In genomic region chr1:52059326-52059725, GRCh38 we compare ENCODE assay signal across 11 cellular contexts. TPM values are rescaled to one million over a fixed set of nuclear protein-coding genes. Genes with fewer than 3 reads are reported as not detected.
DNase-seq lines count a peak whose midpoint lies in the region; ATAC-seq and TF ChIP-seq lines count a peak whose summit lies in the region.
"Had no signal": no experiment of that assay in that cellular context is flagged by ENCODE, and none has a peak within 500 bp of the region (broad histone marks: within the 10 kb centered on the region; RNA-seq: fewer than 3 reads in every experiment).

No MANE protein-coding gene starts in this region.

- CTCF ChIA-PET in AG04450 (lab: Charles Lee), result no interaction called here

- DNase-seq in AG04450 (ENCODE audit: low read depth, low spot score) (no peak), HCEC 1CT (peak; percentile 73), hepatic stellate cell (ENCODE audit: low spot score) (peak; percentile 47), cardiac septum (ENCODE audit: low spot score) (no peak), colonic mucosa (no peak), 8988T (no peak)
- no peak for DNase-seq in activated T-helper 2 cell treated with anti-CD3 and anti-CD28 coated beads, Interferon-gamma antibody, Interleukin-2, Interleukin-4, amounts not matched to agents 10 μg/mL and 5 μg/mL and 100 μg/mL, durations not matched to agents 14 hours and 24 hours and 36 hours (ENCODE audit: low spot score)
- DNase-seq: H9, NCI-H187 had no signal

- H3K9me3 ChIP-seq in AG04450 (ENCODE audit: control insufficient read depth, insufficient read depth, low read length), result no peaks in the 10 kb centered on the region; the same call in 1 of the 2 replicates
- no peaks in the 10 kb centered on the region for H3K9me3 ChIP-seq in colonic mucosa
- H3K9me3 ChIP-seq: neutrophil had no signal

- H3K36me3 ChIP-seq in colonic mucosa, result no peaks in the 10 kb centered on the region

- H3K4me3 ChIP-seq in AG04450 (ENCODE audit: low read depth, low read length) (peak overlapping the region; percentile 17; the same call in 1 of the 2 replicates), colonic mucosa (no peak overlapping the region)

- no peak overlapping the region for H3K9ac ChIP-seq in colonic mucosa (ENCODE audit: low read depth in 2 of 2, low read length in 2 of 2)

- H3K36me3 Mint-ChIP-seq in activated T-helper 2 cell treated with anti-CD3 and anti-CD28 coated beads, Interferon-gamma antibody, Interleukin-2, Interleukin-4, amounts not matched to agents 10 μg/mL and 5 μg/mL and 100 μg/mL, durations not matched to agents 14 hours and 24 hours and 36 hours (ENCODE audit: low read depth), result peaks cover 43% of the 10 kb centered on the region

- H3K4me1 Mint-ChIP-seq in activated T-helper 2 cell treated with anti-CD3 and anti-CD28 coated beads, Interferon-gamma antibody, Interleukin-2, Interleukin-4, amounts not matched to agents 10 μg/mL and 5 μg/mL and 100 μg/mL, durations not matched to agents 14 hours and 24 hours and 36 hours (ENCODE audit: low read depth), result peaks cover 30% of the 10 kb centered on the region

- POLR2A ChIA-PET in AG04450 (lab: Yijun Ruan, JAX), result interaction anchor here (0.6 kb wide), 1 partner anchor 20 kb away, joined by 3 read pairs; no protein-coding TSS in a partner anchor

- H3K27me3 ChIP-seq in AG04450 (ENCODE audit: control insufficient read depth, insufficient read depth, low read length) (no peaks in the 10 kb centered on the region), colonic mucosa (no peaks in the 10 kb centered on the region)
- H3K27me3 ChIP-seq: neutrophil had no signal

- H3K27ac ChIP-seq in AG04450 (ENCODE audit: low read depth, low read length) (no peak overlapping the region), colonic mucosa (no peak overlapping the region)
- H3K27ac ChIP-seq: neutrophil had no signal

- peak overlapping the region; percentile 45 for H3K4me3 Mint-ChIP-seq in activated T-helper 2 cell treated with anti-CD3 and anti-CD28 coated beads, Interferon-gamma antibody, Interleukin-2, Interleukin-4, amounts not matched to agents 10 μg/mL and 5 μg/mL and 100 μg/mL, durations not matched to agents 14 hours and 24 hours and 36 hours (ENCODE audit: low read depth)

- H3K27ac Mint-ChIP-seq in activated T-helper 2 cell treated with anti-CD3 and anti-CD28 coated beads, Interferon-gamma antibody, Interleukin-2, Interleukin-4, amounts not matched to agents 10 μg/mL and 5 μg/mL and 100 μg/mL, durations not matched to agents 14 hours and 24 hours and 36 hours, result no peak overlapping the region

- ATAC-seq in HG03439 (IDR thresholded peaks at IDR 0.05; ENCODE audit: unreplicated experiment), result no peak

- peaks cover 5% of the 10 kb centered on the region for H3K4me1 ChIP-seq in colonic mucosa

- TF ChIP-seq CTCF in AG04450 (IDR thresholded peaks at IDR 0.05; ENCODE audit: low read depth, low read length) (no peak), colonic mucosa (IDR thresholded peaks at IDR 0.05) (no peak)

- intact Hi-C loops in activated T-helper 2 cell treated with anti-CD3 and anti-CD28 coated beads, Interferon-gamma antibody, Interleukin-2, Interleukin-4, amounts not matched to agents 10 μg/mL and 5 μg/mL and 100 μg/mL, durations not matched to agents 14 hours and 24 hours and 36 hours (cut with micrococcal nuclease), result loop anchor here (5.0 to 10.0 kb wide), 4 partner anchors 83 to 1993 kb away; partner anchors contain the start of genes CC2D1B, ORC1, PRPF38A and TCEANC2
- intact Hi-C loops in cardiac septum (cut with DNase I), result loop anchor here (10.0 kb wide), 1 partner anchor 1095 kb away; the partner anchor contains the start of gene FAF1
- intact Hi-C loops in colonic mucosa (cut with DNase I), result no loop called here

- no peaks in the 10 kb centered on the region for H3K9me3 Mint-ChIP-seq in activated T-helper 2 cell treated with anti-CD3 and anti-CD28 coated beads, Interferon-gamma antibody, Interleukin-2, Interleukin-4, amounts not matched to agents 10 μg/mL and 5 μg/mL and 100 μg/mL, durations not matched to agents 14 hours and 24 hours and 36 hours
- H3K9me3 Mint-ChIP-seq: H9 had no signal

- no peaks in the 10 kb centered on the region for H3K27me3 Mint-ChIP-seq in activated T-helper 2 cell treated with anti-CD3 and anti-CD28 coated beads, Interferon-gamma antibody, Interleukin-2, Interleukin-4, amounts not matched to agents 10 μg/mL and 5 μg/mL and 100 μg/mL, durations not matched to agents 14 hours and 24 hours and 36 hours (ENCODE audit: low read depth)

RNA-seq across cellular contexts. Expression of gene BTF3L4, which starts 3.2 kb away (rescaled TPM):
- polyA plus RNA-seq in AG04450 (2011; rRNA removed), result 59.7 and 86.6 TPM in 2 replicates
- 24.9 and 37.1 TPM in 2 replicates for polyA minus RNA-seq in AG04450 (2011; rRNA and poly(A)+ RNA removed)
- total RNA-seq in activated T-helper 2 cell treated with anti-CD3 and anti-CD28 coated beads, Interferon-gamma antibody, Interleukin-2, Interleukin-4, amounts not matched to agents 10 μg/mL and 5 μg/mL and 100 μg/mL, durations not matched to agents 14 hours and 24 hours and 36 hours, result 40.8 and 43.1 TPM in 2 replicates
- total RNA-seq in cardiac septum (33.5 TPM), colonic mucosa (10 to 100 TPM; 20.7 to 23.4 TPM)

RNA-seq across cellular contexts. Expression of gene TXNDC12, which starts 4.3 kb away (rescaled TPM):
- polyA plus RNA-seq in AG04450 (2011; rRNA removed), result 39.8 and 55.8 TPM in 2 replicates
- polyA minus RNA-seq in AG04450 (2011; rRNA and poly(A)+ RNA removed), result 15.2 and 23.2 TPM in 2 replicates
- total RNA-seq in activated T-helper 2 cell treated with anti-CD3 and anti-CD28 coated beads, Interferon-gamma antibody, Interleukin-2, Interleukin-4, amounts not matched to agents 10 μg/mL and 5 μg/mL and 100 μg/mL, durations not matched to agents 14 hours and 24 hours and 36 hours, result 43.1 and 44.9 TPM in 2 replicates
- total RNA-seq in cardiac septum, result 22.0 TPM
- total RNA-seq in colonic mucosa, result 10 to 100 TPM; 51.7 to 68.1 TPM

RNA-seq across cellular contexts. Expression of gene KTI12, which starts 25.7 kb away (rescaled TPM):
- 9.8 and 10.5 TPM in 2 replicates for polyA plus RNA-seq in AG04450 (2011; rRNA removed)
- polyA minus RNA-seq in AG04450 (2011; rRNA and poly(A)+ RNA removed), result 8.1 and 8.2 TPM in 2 replicates
- total RNA-seq in activated T-helper 2 cell treated with anti-CD3 and anti-CD28 coated beads, Interferon-gamma antibody, Interleukin-2, Interleukin-4, amounts not matched to agents 10 μg/mL and 5 μg/mL and 100 μg/mL, durations not matched to agents 14 hours and 24 hours and 36 hours, result 16.5 and 18.3 TPM in 2 replicates
- total RNA-seq in cardiac septum (3.9 TPM), colonic mucosa (1 to 10 TPM; 7.5 to 8.4 TPM)

Comparison
In these comparisons a context has a peak if more than half of its experiments do, and no peak if none do; other contexts are left out.
1. DNase-seq: peak in HCEC 1CT (single experiment) and hepatic stellate cell (single experiment); none in AG04450 (single experiment), activated T-helper 2 cell treated with anti-CD3 and anti-CD28 coated beads, Interferon-gamma antibody, Interleukin-2, Interleukin-4, amounts not matched to agents 10 μg/mL and 5 μg/mL and 100 μg/mL, durations not matched to agents 14 hours and 24 hours and 36 hours (single experiment), cardiac septum (single experiment), colonic mucosa (single experiment) and 8988T (single experiment).